13 cellular contexts compared by ENCODE assay signal in genomic region chr4:79851625-79852304, GRCh38.
DNase-seq lines count a peak whose midpoint lies in the region; ATAC-seq, FAIRE-seq and TF ChIP-seq lines count a peak whose summit lies in the region.
"Had no signal": no experiment of that assay in that cellular context is flagged by ENCODE, and none has a peak within 500 bp of the region (broad histone marks: within the 10 kb centered on the region; RNA-seq: fewer than 3 reads in every experiment).

No MANE protein-coding gene starts in this region.

- no peak overlapping the region for H3K9ac ChIP-seq in K562 (ENCODE audit: insufficient read depth in 1 of 2, low read depth in 2 of 2, low read length in 2 of 2)

- peaks cover 2% of the 10 kb centered on the region for H3K27me3 Mint-ChIP-seq in HFFc6 (ENCODE audit: insufficient read depth)

- H3K9me3 Mint-ChIP-seq in HFFc6: no peaks in the 10 kb centered on the region
- H3K9me3 Mint-ChIP-seq: activated naive CD4-positive, alpha-beta T cell treated with anti-CD3 and anti-CD28 coated beads for 36 hours had no signal

- H3K4me1 ChIP-seq in A549 (no peaks in the 10 kb centered on the region), K562 (replicated peaks in 1 of 2; ENCODE audit: control insufficient read depth in 2 of 2, insufficient read depth in 2 of 2, low read length in 2 of 2) (peaks cover 0 to 7% of the 10 kb centered on the region in 2 experiments; a peak in 3 of 5 replicates), hepatocyte (ENCODE audit: insufficient read depth) (no peaks in the 10 kb centered on the region)

- TF ChIP-seq POLR2A in A549 (IDR thresholded peaks at IDR 0.05; ENCODE audit: low read length) (no peak), K562 (conservative IDR thresholded peaks at IDR 0.05) (no peak)

- no peaks in the 10 kb centered on the region for H3K9me2 ChIP-seq in hepatocyte (replicated peaks; ENCODE audit: insufficient read depth)

- H3K79me2 ChIP-seq in K562 (ENCODE audit: control insufficient read depth, insufficient read depth, low read length) (no peaks in the 10 kb centered on the region), hepatocyte (no peaks in the 10 kb centered on the region)

- ATAC-seq in A549 (no peak), K562 (no peak), HG03439 (IDR thresholded peaks at IDR 0.05; ENCODE audit: unreplicated experiment) (no peak)

- H3K36me3 ChIP-seq in K562 (ENCODE audit: control insufficient read depth, insufficient read depth, low read length) (no peaks in the 10 kb centered on the region), hepatocyte (replicated peaks; ENCODE audit: insufficient read depth, low read depth) (no peaks in the 10 kb centered on the region)
- H3K36me3 ChIP-seq: stomach had no signal

- CTCF ChIA-PET in A549 (lab: Yijun Ruan, JAX): no interaction called here
- CTCF ChIA-PET in K562 (lab: Yijun Ruan, JAX; ENCODE audit: low intra/inter-chr PET ratio): no interaction called here

- H3K4me3 ChIP-seq in A549 (no peak overlapping the region), K562 (no peak overlapping the region), hepatocyte (no peak overlapping the region)
- H3K4me3 ChIP-seq: stomach had no signal

- peak overlapping the region; percentile 10; the same call in 1 of the 3 replicates for H3K4me2 ChIP-seq in A549
- peak overlapping the region; percentile 16; the same call in 1 of the 2 replicates for H3K4me2 ChIP-seq in K562 (ENCODE audit: insufficient read depth, low read length)
- no peak overlapping the region for H3K4me2 ChIP-seq in hepatocyte

- 40% methylated on average over 1 of the region's 1 CpG for WGBS in A549 (ENCODE audit: missing lambda C conversion rate)
- 65% methylated on average over 1 of the region's 1 CpG for WGBS in K562 (ENCODE audit: insufficient coverage, low coverage, missing lambda C conversion rate)
- WGBS in hepatocyte (ENCODE audit: low lambda C conversion rate, missing lambda C conversion rate): 89% methylated on average over 1 of the region's 1 CpG

- H3K27ac ChIP-seq in A549 (no peak overlapping the region), K562 (ENCODE audit: extremely low read depth, low read depth, low read length) (no peak overlapping the region; the same call in 2 of the 3 replicates), hepatocyte (peak overlapping the region; percentile 8)
- H3K27ac ChIP-seq: epithelial cell of prostate had no signal

- H3K4me1 Mint-ChIP-seq in HFFc6 (ENCODE audit: low read depth): peaks cover 15% of the 10 kb centered on the region

- H3K36me3 Mint-ChIP-seq in HFFc6 (ENCODE audit: low read depth): no peaks in the 10 kb centered on the region

- no peaks in the 10 kb centered on the region for H3K9me1 ChIP-seq in K562 (ENCODE audit: control insufficient read depth, insufficient read depth, low read length)

- no peak for FAIRE-seq in A549 (lab: Jason Lieb, UNC)
- no peak for FAIRE-seq in K562 (lab: Jason Lieb, UNC)

- H2AFZ ChIP-seq in K562 (ENCODE audit: low read depth, low read length) (peak overlapping the region; percentile 68), hepatocyte (peak overlapping the region; percentile 6)

- no peak for DNase-seq in A549 (ENCODE audit: low read depth in 1 of 2, low spot score in 1 of 2)
- no peak for DNase-seq in HFFc6
- no peak for DNase-seq in K562 (ENCODE audit: extremely low read depth in 1 of 4, low spot score in 3 of 4)
- DNase-seq in hepatocyte (ENCODE audit: low spot score): no peak
- no peak for DNase-seq in NCI-H524 treated with DMSO at 0.1 percent for 48 hours (lab: John Stamatoyannopoulos, UW)
- no peak for DNase-seq in D341Med (ENCODE audit: low spot score)
- no peak for DNase-seq in GOT3 (lab: John Stamatoyannopoulos, UW)
- DNase-seq: activated naive CD4-positive, alpha-beta T cell treated with anti-CD3 and anti-CD28 coated beads for 36 hours; cerebellar nuclear complex; NCI-H1048; stomach had no signal

- H3K27me3 ChIP-seq in K562 (ENCODE audit: control insufficient read depth in 2 of 2, insufficient read depth in 2 of 2, low read length in 2 of 2): no peaks in the 10 kb centered on the region
- H3K27me3 ChIP-seq in hepatocyte: no peaks in the 10 kb centered on the region
- H3K27me3 ChIP-seq: stomach had no signal

- intact Hi-C loops in K562 (cut with micrococcal nuclease): no loop called here

- TF ChIP-seq RAD21 in A549 (conservative IDR thresholded peaks at IDR 0.05 in 1 of 2, IDR thresholded peaks at IDR 0.05 in 1 of 2): no peak
- TF ChIP-seq RAD21 in K562 (CRISPR knock-in tag; conservative IDR thresholded peaks at IDR 0.05 in 1 of 2, IDR thresholded peaks at IDR 0.05 in 1 of 2): no peak

- peak overlapping the region; percentile 21; the same call in 1 of the 2 replicates for H3K27ac Mint-ChIP-seq in HFFc6
- H3K27ac Mint-ChIP-seq: activated naive CD4-positive, alpha-beta T cell treated with anti-CD3 and anti-CD28 coated beads for 36 hours had no signal

- no peak for TF ChIP-seq CTCF in A549 (IDR thresholded peaks at IDR 0.05)
- no peak for TF ChIP-seq CTCF in HFFc6 (IDR thresholded peaks at IDR 0.05)
- TF ChIP-seq CTCF in K562 (IDR thresholded peaks at IDR 0.05 in 2 of 3, conservative IDR thresholded peaks at IDR 0.05 in 1 of 3; ENCODE audit: insufficient read depth in 2 of 3, low read depth in 1 of 3, low read length in 3 of 3): no peak
- no peak for TF ChIP-seq CTCF in hepatocyte (IDR thresholded peaks at IDR 0.05; ENCODE audit: poor library complexity)

- H4K20me1 ChIP-seq in K562 (replicated peaks; ENCODE audit: control insufficient read depth, insufficient read depth, low read length) (no peaks in the 10 kb centered on the region), hepatocyte (ENCODE audit: insufficient read depth, poor library complexity, severe bottlenecking) (no peaks in the 10 kb centered on the region)

- TF ChIP-seq EP300 in A549 (IDR thresholded peaks at IDR 0.05) (no peak), K562 (IDR thresholded peaks at IDR 0.05; ENCODE audit: low read length) (no peak)

- peak overlapping the region; percentile 34; the same call in 1 of the 2 replicates for H3K4me3 Mint-ChIP-seq in HFFc6
- H3K4me3 Mint-ChIP-seq: activated naive CD4-positive, alpha-beta T cell treated with anti-CD3 and anti-CD28 coated beads for 36 hours had no signal

- H3K9me3 ChIP-seq in A549: no peaks in the 10 kb centered on the region
- H3K9me3 ChIP-seq in K562 (replicated peaks; ENCODE audit: control insufficient read depth, insufficient read depth, low read depth, low read length): no peaks in the 10 kb centered on the region
- no peaks in the 10 kb centered on the region for H3K9me3 ChIP-seq in hepatocyte (ENCODE audit: low read depth)
- H3K9me3 ChIP-seq: stomach had no signal

- in situ Hi-C loops in K562 (cut with MboI): no loop called here

- POLR2A ChIA-PET in A549 (lab: Yijun Ruan, JAX) (no interaction called here), K562 (lab: Yijun Ruan, JAX) (interaction anchor here (0.5 kb wide), 1 partner anchor 801 kb away, joined by 3 read pairs; no protein-coding TSS in a partner anchor)

- no TSS peak for BruUV-seq in K562 (replicated peaks; lab: Mats Ljungman, UMichigan)

TF ChIP-seq in A549, 52 proteins besides CTCF, POLR2A, EP300 and RAD21:
- TF ChIP-seq HES2 (IDR thresholded peaks at IDR 0.05) (no peak), RARB (CRISPR knock-in tag; IDR thresholded peaks at IDR 0.05) (no peak), NFE2L2 (conservative IDR thresholded peaks at IDR 0.05; ENCODE audit: low read length) (no peak)

TF ChIP-seq in K562, 482 proteins besides CTCF, POLR2A, EP300 and RAD21:
- TF ChIP-seq POLR2H (tag; IDR thresholded peaks at IDR 0.05; ENCODE audit: low read depth) (peak; percentile 67; the same call in 1 of the 2 replicates), FOSL1 (tag; conservative IDR thresholded peaks at IDR 0.05) (peak; percentile 32; the same call in 1 of the 2 replicates), ZNF311 (CRISPR knock-in tag; IDR thresholded peaks at IDR 0.05) (0 out of 2 replicates have a peak, but pooled peaks have one; percentile 26), CHAMP1 (IDR thresholded peaks at IDR 0.05) (0 out of 2 replicates have a peak, but pooled peaks have one; percentile 24), MTF1 (CRISPR knock-in tag; IDR thresholded peaks at IDR 0.05; ENCODE audit: borderline replicate concordance) (no peak), RBM15 (IDR thresholded peaks at IDR 0.05; ENCODE audit: insufficient read depth, low read length) (no peak), FOXA3 (CRISPR knock-in tag; conservative IDR thresholded peaks at IDR 0.05 in 1 of 2, IDR thresholded peaks at IDR 0.05 in 1 of 2) (peak in 1 of 2 experiments; percentile 53; a peak in 1 of 4 replicates), ZNF644 (tag; IDR thresholded peaks at IDR 0.05; ENCODE audit: low read depth) (peak; percentile 61; the same call in 1 of the 2 replicates), USF1 (CRISPR knock-in tag; IDR thresholded peaks at IDR 0.05) (no peak), GTF2E2 (tag; IDR thresholded peaks at IDR 0.05) (peak; percentile 90), ZNF766 (CRISPR knock-in tag; conservative IDR thresholded peaks at IDR 0.05) (0 out of 2 replicates have a peak, but pooled peaks have one; percentile 28)
